Comparison of ENCODE assay signal across 22 cellular contexts in genomic region chr16:11688520-11688886, GRCh38. TPM values are rescaled to one million over a fixed set of nuclear protein-coding genes. Genes with fewer than 3 reads are reported as not detected.
A peak's percentile ranks its signal among the peaks of the same experiment; 100 is the strongest.
DNase-seq lines count a peak whose midpoint lies in the region; TF ChIP-seq lines count a peak whose summit lies in the region.
"Had no signal": no experiment of that assay in that cellular context is flagged by ENCODE, and none has a peak within 500 bp of the region (broad histone marks: within the 10 kb centered on the region; RNA-seq: fewer than 3 reads in every experiment).

No MANE protein-coding gene starts in this region.

- DNase-seq in activated CD4-positive, alpha-beta T cell treated with anti-CD3 and anti-CD28 coated beads, Interleukin-2, amount 10 ng/mL, durations not matched to agents 7 days and 5 days = no peak
- DNase-seq in activated CD4-positive, alpha-beta T cell treated with anti-CD3 and anti-CD28 coated beads, Interleukin-2, amount 10 ng/mL, durations not matched to agents 24 days and 14 days = no peak
- no peak for DNase-seq in Karpas-422
- DNase-seq in spleen = no peak
- no peak for DNase-seq in mesendoderm
- DNase-seq in NAMALWA (ENCODE audit: low spot score) = no peak
- no peak for DNase-seq in activated CD4-positive, alpha-beta T cell treated with anti-CD3 and anti-CD28 coated beads, Interleukin-2, amount 50 U/mL, for 48 hours
- DNase-seq: activated CD4-positive, CD25-positive, alpha-beta regulatory T cell treated with anti-CD3 and anti-CD28 coated beads, Interleukin-2, amount 50 U/mL, for 72 hours; activated CD8-positive, alpha-beta memory T cell treated with anti-CD3 and anti-CD28 coated beads, Interleukin-2, amount 10 ng/mL, durations not matched to agents 7 days and 5 days; activated naive CD8-positive, alpha-beta T cell treated with anti-CD3 and anti-CD28 coated beads, Interleukin-2, amount 50 U/mL, for 24 hours; DMS153; GF-D8; NCI-H1417; NCI-H2107; NCI-H510A; retina; stimulated activated CD4-positive, alpha-beta T cell treated with anti-CD3 and anti-CD28 coated beads, Interleukin-15, amount 100 ng/mL, for 24 hours had no signal

- no peak overlapping the region for H4K8ac ChIP-seq in mesendoderm (ENCODE audit: low read depth, low read length)

- intact Hi-C loops in activated CD4-positive, alpha-beta T cell treated with anti-CD3 and anti-CD28 coated beads, Interleukin-2, amount 10 ng/mL, durations not matched to agents 24 days and 14 days (cut with micrococcal nuclease) = no loop called here
- intact Hi-C loops in spleen (cut with DNase I; ENCODE audit: low total_unique reads) = no loop called here

- no peaks in the 10 kb centered on the region for H3K9me2 ChIP-seq in Karpas-422 (replicated peaks; ENCODE audit: insufficient read depth, low read length)

- H3K79me2 ChIP-seq in Karpas-422 (ENCODE audit: low read length) (peaks cover 21% of the 10 kb centered on the region), mesendoderm (ENCODE audit: control insufficient read depth, insufficient read depth, low read length) (no peaks in the 10 kb centered on the region)

- H3K4me2 ChIP-seq in Karpas-422 (ENCODE audit: low read depth, low read length, poor library complexity, severe bottlenecking) = peak overlapping the region; percentile 48
- no peak overlapping the region for H3K4me2 ChIP-seq in mesendoderm (ENCODE audit: low read length)
- H3K4me2 ChIP-seq: hepatocyte had no signal

- H3K79me1 ChIP-seq in mesendoderm (ENCODE audit: low read length) = no peaks in the 10 kb centered on the region

- H3K4me3 ChIP-seq in Karpas-422 (ENCODE audit: low read length) (peak overlapping the region; percentile 27), spleen (no peak overlapping the region), mesendoderm (ENCODE audit: low read length) (no peak overlapping the region)
- H3K4me3 ChIP-seq: breast epithelium, hepatocyte had no signal

- H2BK15ac ChIP-seq in mesendoderm (replicated peaks; ENCODE audit: low read depth) = no peak overlapping the region

- peaks cover 18% of the 10 kb centered on the region for H3K4me1 Mint-ChIP-seq in activated CD4-positive, alpha-beta T cell treated with anti-CD3 and anti-CD28 coated beads, Interleukin-2, amount 10 ng/mL, durations not matched to agents 7 days and 5 days
- H3K4me1 Mint-ChIP-seq in activated CD4-positive, alpha-beta T cell treated with anti-CD3 and anti-CD28 coated beads, Interleukin-2, amount 10 ng/mL, durations not matched to agents 24 days and 14 days = peaks cover 18% of the 10 kb centered on the region

- H3K9ac ChIP-seq in Karpas-422 (ENCODE audit: low read length) (peak overlapping the region; percentile 33; the same call in 1 of the 2 replicates), mesendoderm (ENCODE audit: low read length) (no peak overlapping the region)

- no peak overlapping the region for H2BK5ac ChIP-seq in mesendoderm (ENCODE audit: low read length)

- CTCF ChIA-PET in activated CD4-positive, alpha-beta T cell treated with anti-CD3 and anti-CD28 coated beads, Interleukin-2, amount 10 ng/mL, durations not matched to agents 7 days and 5 days (lab: Charles Lee) = interaction anchor here (0.6 to 2.2 kb wide), 7 partner anchors 9 to 482 kb away, joined by 3 to 9 read pairs (median 4); no protein-coding TSS in a partner anchor

- TF ChIP-seq CTCF in spleen (IDR thresholded peaks at IDR 0.05 in 8 of 11, conservative IDR thresholded peaks at IDR 0.05 in 3 of 11) = no peak

- WGBS in spleen, 5 donors = 75 to 92% (median 85%) methylated on average over 1 of the region's 1 CpG
- whole genome bisulfite sequencing in mesendoderm (ENCODE audit: extremely low coverage, insufficient coverage, low lambda C conversion rate) = no CpG with 5 or more reads among the region's 1 CpG

- H3K23ac ChIP-seq in mesendoderm (ENCODE audit: low read length) = no peak overlapping the region

- H3K27me3 Mint-ChIP-seq in activated CD4-positive, alpha-beta T cell treated with anti-CD3 and anti-CD28 coated beads, Interleukin-2, amount 10 ng/mL, durations not matched to agents 7 days and 5 days = no peaks in the 10 kb centered on the region
- H3K27me3 Mint-ChIP-seq in activated CD4-positive, alpha-beta T cell treated with anti-CD3 and anti-CD28 coated beads, Interleukin-2, amount 10 ng/mL, durations not matched to agents 24 days and 14 days = no peaks in the 10 kb centered on the region
- H3K27me3 Mint-ChIP-seq: activated CD8-positive, alpha-beta memory T cell treated with anti-CD3 and anti-CD28 coated beads, Interleukin-2, amount 10 ng/mL, durations not matched to agents 7 days and 5 days; activated naive CD8-positive, alpha-beta T cell treated with anti-CD3 and anti-CD28 coated beads, Interleukin-2, amount 50 U/mL, for 24 hours; dendritic cell treated with granulocyte-macrophage colony-stimulating factor and Interleukin-4, amounts not matched to agents 40 ng/mL and 50 ng/mL, for 4 days had no signal

- no peak for TF ChIP-seq POLR2A in spleen (IDR thresholded peaks at IDR 0.05)

- peak overlapping the region; percentile 89 for H3K27ac ChIP-seq in Karpas-422 (ENCODE audit: low read length)
- peak overlapping the region; percentile 11 for H3K27ac ChIP-seq in cingulate gyrus (ENCODE audit: low read depth, low read length)
- peak overlapping the region in 7 of 8 donors; percentile 27 to 81 (median 74) for H3K27ac ChIP-seq in spleen
- no peak overlapping the region for H3K27ac ChIP-seq in mesendoderm (ENCODE audit: low read depth, low read length)
- H3K27ac ChIP-seq: breast epithelium, hepatocyte, RWPE1 had no signal

- H2AFZ ChIP-seq in Karpas-422 (ENCODE audit: low read length) = no peak overlapping the region
- H2AFZ ChIP-seq: hepatocyte had no signal

- H2BK120ac ChIP-seq in mesendoderm (ENCODE audit: low read depth, low read length) = no peak overlapping the region

- H3K4me3 Mint-ChIP-seq in activated CD4-positive, alpha-beta T cell treated with anti-CD3 and anti-CD28 coated beads, Interleukin-2, amount 10 ng/mL, durations not matched to agents 7 days and 5 days = no peak overlapping the region
- no peak overlapping the region for H3K4me3 Mint-ChIP-seq in activated CD4-positive, alpha-beta T cell treated with anti-CD3 and anti-CD28 coated beads, Interleukin-2, amount 10 ng/mL, durations not matched to agents 24 days and 14 days
- H3K4me3 Mint-ChIP-seq: activated CD8-positive, alpha-beta memory T cell treated with anti-CD3 and anti-CD28 coated beads, Interleukin-2, amount 10 ng/mL, durations not matched to agents 7 days and 5 days; activated naive CD8-positive, alpha-beta T cell treated with anti-CD3 and anti-CD28 coated beads, Interleukin-2, amount 50 U/mL, for 24 hours; dendritic cell treated with granulocyte-macrophage colony-stimulating factor and Interleukin-4, amounts not matched to agents 40 ng/mL and 50 ng/mL, for 4 days had no signal

- H4K5ac ChIP-seq in mesendoderm (ENCODE audit: low read length) = no peak overlapping the region

- no peak overlapping the region for H3K56ac ChIP-seq in mesendoderm (ENCODE audit: low read length)

- no peaks in the 10 kb centered on the region for H3K9me3 Mint-ChIP-seq in activated CD4-positive, alpha-beta T cell treated with anti-CD3 and anti-CD28 coated beads, Interleukin-2, amount 10 ng/mL, durations not matched to agents 7 days and 5 days
- H3K9me3 Mint-ChIP-seq in activated CD4-positive, alpha-beta T cell treated with anti-CD3 and anti-CD28 coated beads, Interleukin-2, amount 10 ng/mL, durations not matched to agents 24 days and 14 days = no peaks in the 10 kb centered on the region
- H3K9me3 Mint-ChIP-seq: activated naive CD8-positive, alpha-beta T cell treated with anti-CD3 and anti-CD28 coated beads, Interleukin-2, amount 50 U/mL, for 24 hours; dendritic cell treated with granulocyte-macrophage colony-stimulating factor and Interleukin-4, amounts not matched to agents 40 ng/mL and 50 ng/mL, for 4 days had no signal

- no peak overlapping the region for H2AK5ac ChIP-seq in mesendoderm (ENCODE audit: low read length)

- H3K4ac ChIP-seq in mesendoderm (ENCODE audit: low read depth, low read length) = no peak overlapping the region

- H3K18ac ChIP-seq in mesendoderm (ENCODE audit: low read length) = no peak overlapping the region

- H3K4me1 ChIP-seq in Karpas-422 (ENCODE audit: low read length) (peaks cover 74% of the 10 kb centered on the region), spleen (peaks cover 16 to 80% (median 43%) of the 10 kb centered on the region in 6 donors), mesendoderm (ENCODE audit: control insufficient read depth, low read depth, low read length) (no peaks in the 10 kb centered on the region)
- H3K4me1 ChIP-seq: breast epithelium had no signal

- H3K27me3 ChIP-seq in Karpas-422 (ENCODE audit: low read length) (no peaks in the 10 kb centered on the region), spleen (replicated peaks in 1 of 7) (no peaks in the 10 kb centered on the region), mesendoderm (ENCODE audit: insufficient read depth, low read length, poor library complexity) (no peaks in the 10 kb centered on the region)
- H3K27me3 ChIP-seq: breast epithelium, hepatocyte had no signal

- no peaks in the 10 kb centered on the region for H4K20me1 ChIP-seq in Karpas-422 (ENCODE audit: insufficient read depth, low read depth, low read length)

- H3K9me3 ChIP-seq in Karpas-422 (ENCODE audit: low read length) = no peaks in the 10 kb centered on the region
- no peaks in the 10 kb centered on the region for H3K9me3 ChIP-seq in spleen
- H3K9me3 ChIP-seq: breast epithelium had no signal

- peak overlapping the region; percentile 25 for H3K27ac Mint-ChIP-seq in activated CD4-positive, alpha-beta T cell treated with anti-CD3 and anti-CD28 coated beads, Interleukin-2, amount 10 ng/mL, durations not matched to agents 7 days and 5 days
- H3K27ac Mint-ChIP-seq in activated CD4-positive, alpha-beta T cell treated with anti-CD3 and anti-CD28 coated beads, Interleukin-2, amount 10 ng/mL, durations not matched to agents 24 days and 14 days = no peak overlapping the region
- H3K27ac Mint-ChIP-seq: activated CD8-positive, alpha-beta memory T cell treated with anti-CD3 and anti-CD28 coated beads, Interleukin-2, amount 10 ng/mL, durations not matched to agents 7 days and 5 days; activated naive CD8-positive, alpha-beta T cell treated with anti-CD3 and anti-CD28 coated beads, Interleukin-2, amount 50 U/mL, for 24 hours had no signal

- H3K36me3 ChIP-seq in Karpas-422 (ENCODE audit: insufficient read depth, low read length) (peaks cover 38% of the 10 kb centered on the region; the same call in 1 of the 2 replicates), spleen (peaks cover 0 to 89% (median 55%) of the 10 kb centered on the region in 6 donors), mesendoderm (ENCODE audit: control insufficient read depth, insufficient read depth, low read length) (peaks cover 7% of the 10 kb centered on the region)
- H3K36me3 ChIP-seq: breast epithelium had no signal

- POLR2A ChIA-PET in activated CD4-positive, alpha-beta T cell treated with anti-CD3 and anti-CD28 coated beads, Interleukin-2, amount 10 ng/mL, durations not matched to agents 7 days and 5 days (lab: Charles Lee) = interaction anchor here (0.7 kb wide), 1 partner anchor 180 kb away, joined by 12 read pairs; no protein-coding TSS in a partner anchor

- H3K36me3 Mint-ChIP-seq in activated CD4-positive, alpha-beta T cell treated with anti-CD3 and anti-CD28 coated beads, Interleukin-2, amount 10 ng/mL, durations not matched to agents 7 days and 5 days (ENCODE audit: low read depth) = peaks cover 68% of the 10 kb centered on the region
- H3K36me3 Mint-ChIP-seq in activated CD4-positive, alpha-beta T cell treated with anti-CD3 and anti-CD28 coated beads, Interleukin-2, amount 10 ng/mL, durations not matched to agents 24 days and 14 days (ENCODE audit: low read depth) = peaks cover 66% of the 10 kb centered on the region

RNA-seq across cellular contexts. Expression of gene SNN, which starts 20.2 kb away (rescaled TPM):
- 10 to 100 TPM; 21.7 to 23.4 TPM for total RNA-seq in activated CD4-positive, alpha-beta T cell treated with anti-CD3 and anti-CD28 coated beads, Interleukin-2, amount 10 ng/mL, durations not matched to agents 7 days and 5 days
- total RNA-seq in activated CD4-positive, alpha-beta T cell treated with anti-CD3 and anti-CD28 coated beads, Interleukin-2, amount 10 ng/mL, durations not matched to agents 24 days and 14 days = 8.3 and 9.1 TPM in 2 replicates
- total RNA-seq in Karpas-422 (2014; rRNA removed; shearing (Covaris generic); ENCODE audit: low replicate concordance) = 27.4 and 34.2 TPM in 2 replicates
- 10 to 100 TPM; 44.5 to 59.5 (median 49.1) TPM for total RNA-seq in spleen
- 10 to 100 TPM; 22.3 to 53.7 (median 25.1) TPM for polyA plus RNA-seq in spleen
- polyA plus RNA-seq in mesendoderm (2013, experiment 1 of 2) = 30.3 TPM
- polyA plus RNA-seq in mesendoderm (2013, experiment 2 of 2) = 30.0 TPM

RNA-seq across cellular contexts. Expression of gene TXNDC11, which starts 54.2 kb away (rescaled TPM):
- total RNA-seq in activated CD4-positive, alpha-beta T cell treated with anti-CD3 and anti-CD28 coated beads, Interleukin-2, amount 10 ng/mL, durations not matched to agents 7 days and 5 days = 10 to 100 TPM; 38.5 to 42.7 TPM
- 41.7 and 43.6 TPM in 2 replicates for total RNA-seq in activated CD4-positive, alpha-beta T cell treated with anti-CD3 and anti-CD28 coated beads, Interleukin-2, amount 10 ng/mL, durations not matched to agents 24 days and 14 days
- total RNA-seq in Karpas-422 (2014; rRNA removed; shearing (Covaris generic); ENCODE audit: low replicate concordance) = 28.5 and 49.6 TPM in 2 replicates
- 100 to 1,000 TPM in 1 of 7 donors, 10 to 100 TPM in 6; 42.7 to 104 (median 64.0) TPM for total RNA-seq in spleen
- 10 to 100 TPM; 28.3 to 43.4 (median 36.6) TPM for polyA plus RNA-seq in spleen
- 12.0 TPM for polyA plus RNA-seq in mesendoderm (2013, experiment 1 of 2)
- 13.0 TPM for polyA plus RNA-seq in mesendoderm (2013, experiment 2 of 2)
